Comparison of ENCODE assay signal across 9 cellular contexts in genomic region chr20:62142252-62143117, GRCh38. TPM values are rescaled to one million over a fixed set of nuclear protein-coding genes. Genes with fewer than 3 reads are reported as not detected.
DNase-seq lines count a peak whose midpoint lies in the region; ATAC-seq, FAIRE-seq and TF ChIP-seq lines count a peak whose summit lies in the region.
"Had no signal": no experiment of that assay in that cellular context is flagged by ENCODE, and none has a peak within 500 bp of the region (broad histone marks: within the 10 kb centered on the region; RNA-seq: fewer than 3 reads in every experiment).

No MANE protein-coding gene starts in this region.

- H3K27me3 Mint-ChIP-seq in naive thymus-derived CD8-positive, alpha-beta T cell = no peaks in the 10 kb centered on the region

- H4K20me1 ChIP-seq in H1 (replicated peaks in 1 of 2; ENCODE audit: control insufficient read depth in 1 of 2, insufficient read depth in 2 of 2, low read length in 2 of 2) = peaks cover 39 to 57% of the 10 kb centered on the region in 2 experiments

- peak overlapping the region; percentile 87 to 99 (median 92) for H3K4me3 ChIP-seq in Peyer's patch
- peak overlapping the region; percentile 43 to 81 (median 65) for H3K4me3 ChIP-seq in H1 (ENCODE audit: extremely low read depth in 1 of 4, insufficient read depth in 2 of 4, low read depth in 3 of 4, low read length in 4 of 4)

- peak overlapping the region; percentile 93 to 100 (median 94) for H3K27ac ChIP-seq in Peyer's patch
- peak overlapping the region; percentile 95; the same call in 1 of the 2 replicates for H3K27ac ChIP-seq in H1 (ENCODE audit: low read depth, low read length)

- no peak overlapping the region for H2AFZ ChIP-seq in H1 (ENCODE audit: low read length)

- no peak overlapping the region for H2BK20ac ChIP-seq in H1 (ENCODE audit: low read length)

- H3K4me1 ChIP-seq in Peyer's patch (peaks cover 0 to 34% (median 14%) of the 10 kb centered on the region in 4 donors), H1 (replicated peaks in 1 of 4; ENCODE audit: control insufficient read depth in 3 of 4, insufficient read depth in 4 of 4, low read length in 3 of 4) (peaks cover 0 to 12% (median 4%) of the 10 kb centered on the region in 4 experiments; a peak in 5 of 7 replicates)

- H3K14ac ChIP-seq in H1 (ENCODE audit: insufficient read length) = no peak overlapping the region

- no peak overlapping the region for H3K4ac ChIP-seq in H1 (replicated peaks; ENCODE audit: insufficient read length, low read depth, low read length)

- no peak overlapping the region for H2AK5ac ChIP-seq in H1 (ENCODE audit: low read depth, low read length)

- H3K4me3 Mint-ChIP-seq in naive thymus-derived CD8-positive, alpha-beta T cell = peak overlapping the region; percentile 81 to 93 (median 89)

- H3K9me3 ChIP-seq in Peyer's patch (no peaks in the 10 kb centered on the region), H1 (ENCODE audit: insufficient read depth in 2 of 2, low read depth in 1 of 2, low read length in 1 of 2) (no peaks in the 10 kb centered on the region)

- CTCF ChIA-PET in H1 (lab: Charles Lee; ENCODE audit: partially characterized antibody) = interaction anchor here (0.6 to 2.1 kb wide), 13 partner anchors 13 to 267 kb away, joined by 3 to 11 read pairs (median 3); partner anchors contain the start of gene ADRM1
- CTCF ChIA-PET in HEK293T (lab: Yijun Ruan, JAX) = interaction anchor here (1.2 to 1.3 kb wide), 2 partner anchors 14 to 73 kb away, joined by 4 read pairs; no protein-coding TSS in a partner anchor

- peak overlapping the region; percentile 84 to 100 (median 90) for H3K9ac ChIP-seq in H1 (replicated peaks in 1 of 4; ENCODE audit: extremely low read depth in 1 of 4, low read depth in 3 of 4, low read length in 3 of 4)

- peaks cover 9 to 34% (median 13%) of the 10 kb centered on the region in 3 donors for H3K36me3 Mint-ChIP-seq in naive thymus-derived CD8-positive, alpha-beta T cell

- TF ChIP-seq EP300 in H1 (IDR thresholded peaks at IDR 0.05; ENCODE audit: borderline replicate concordance in 1 of 2, low read depth in 2 of 2, low read length in 2 of 2) = no peak

- H3K56ac ChIP-seq in H1 (replicated peaks; ENCODE audit: insufficient read length, low read depth, low read length) = peak overlapping the region; percentile 4

- no peak for FAIRE-seq in H1 (lab: Jason Lieb, UNC)
- FAIRE-seq: endometrium had no signal

- no peaks in the 10 kb centered on the region for H3K9me3 Mint-ChIP-seq in naive thymus-derived CD8-positive, alpha-beta T cell

- DNase-seq in NCI-H146 (lab: John Stamatoyannopoulos, UW) = peak; percentile 32
- no peak for DNase-seq in NCI-H146 treated with DMSO at 0.1 percent for 48 hours (lab: John Stamatoyannopoulos, UW; ENCODE audit: unreplicated experiment)
- DNase-seq in Peyer's patch = peak; percentile 24 to 59 (median 54)
- DNase-seq in H1 (ENCODE audit: low read depth in 1 of 2, low spot score in 2 of 2) = no peak
- peak in 1 of 10 donors; percentile 27 for DNase-seq in naive thymus-derived CD8-positive, alpha-beta T cell
- DNase-seq in pons (ENCODE audit: low spot score) = no peak
- DNase-seq in HEK293T (ENCODE audit: extremely low spot score) = no peak

- ATAC-seq in HG02840 (IDR thresholded peaks at IDR 0.05; ENCODE audit: low FRiP score, unreplicated experiment) = peak; percentile 25
- peak in 1 of 2 donors; percentile 31 for ATAC-seq in naive thymus-derived CD8-positive, alpha-beta T cell

- TF ChIP-seq CTCF in Peyer's patch (IDR thresholded peaks at IDR 0.05) (no peak), H1 (IDR thresholded peaks at IDR 0.05; ENCODE audit: control extremely low read depth in 1 of 3, insufficient read depth in 1 of 3, low read depth in 1 of 3, low read length in 3 of 3) (no peak)

- H2BK15ac ChIP-seq in H1 (ENCODE audit: low read length) = no peak overlapping the region

- H2BK12ac ChIP-seq in H1 (ENCODE audit: low read depth, low read length) = no peak overlapping the region

- WGBS in H1 (ENCODE audit: extremely low coverage in 1 of 2, insufficient coverage in 1 of 2, insufficient read length in 1 of 2, insufficient replicate concordance in 2 of 2, low coverage in 1 of 2, low lambda C conversion rate in 2 of 2, missing lambda C conversion rate in 1 of 2), 2 experiments = 3% methylated on average over 53 of the region's 81 CpGs; no CpG with 5 or more reads in 1 of the 2 experiments

- no peak overlapping the region for H4K91ac ChIP-seq in H1 (replicated peaks; ENCODE audit: insufficient read length, low read length)

- no peak overlapping the region for H3K23ac ChIP-seq in H1 (ENCODE audit: insufficient read length)

- TF ChIP-seq RAD21 in H1 (IDR thresholded peaks at IDR 0.05 in 1 of 2, conservative IDR thresholded peaks at IDR 0.05 in 1 of 2; ENCODE audit: low read depth in 2 of 2, low read length in 2 of 2) = no peak

- no peak overlapping the region for H3K18ac ChIP-seq in H1 (ENCODE audit: extremely low read depth, low read length)

- peaks cover 27 to 62% (median 54%) of the 10 kb centered on the region in 4 donors for H3K4me1 Mint-ChIP-seq in naive thymus-derived CD8-positive, alpha-beta T cell

- peaks cover 26% of the 10 kb centered on the region for H3K79me1 ChIP-seq in H1 (ENCODE audit: low read depth, low read length)

- POLR2A ChIA-PET in H1 (lab: Charles Lee; ENCODE audit: partially characterized antibody) = interaction anchor here (0.6 to 5.6 kb wide), 21 partner anchors 9 to 138 kb away, joined by 3 to 62 read pairs (median 5); partner anchors contain the start of genes LSM14B and MTG2
- POLR2A ChIA-PET in naive thymus-derived CD8-positive, alpha-beta T cell (lab: Charles Lee) = interaction anchor here (0.7 to 5.4 kb wide), 10 partner anchors 9 to 244 kb away, joined by 3 to 58 read pairs (median 6); partner anchors contain the start of genes LSM14B, RPS21 and TAF4
- POLR2A ChIA-PET in HEK293T (lab: Yijun Ruan, JAX) = interaction anchor here (1.0 to 1.8 kb wide), 5 partner anchors 20 to 132 kb away, joined by 3 to 9 read pairs (median 4); partner anchors contain the start of genes LSM14B and TAF4

- H3K23me2 ChIP-seq in H1 (ENCODE audit: low read depth, low read length) = peaks cover 3% of the 10 kb centered on the region; the same call in 1 of the 2 replicates

- no peak overlapping the region for H2BK5ac ChIP-seq in H1 (ENCODE audit: low read depth, low read length)

- peaks cover 45 to 75% of the 10 kb centered on the region in 2 experiments for H3K79me2 ChIP-seq in H1 (ENCODE audit: control insufficient read depth in 1 of 2, insufficient read depth in 2 of 2, low read length in 2 of 2)

- TF ChIP-seq POLR2A in Peyer's patch (IDR thresholded peaks at IDR 0.05) (no peak), H1 (IDR thresholded peaks at IDR 0.05; ENCODE audit: control extremely low read depth in 1 of 2, low read depth in 2 of 2, low read length in 2 of 2) (no peak)

- H2BK120ac ChIP-seq in H1 (replicated peaks; ENCODE audit: low read depth, low read length) = no peak overlapping the region

- H4K5ac ChIP-seq in H1 (ENCODE audit: insufficient read length, low read depth, low read length) = no peak overlapping the region

- no peaks in the 10 kb centered on the region for H3K27me3 ChIP-seq in Peyer's patch
- H3K27me3 ChIP-seq in H1 (replicated peaks in 1 of 4; ENCODE audit: control insufficient read depth in 3 of 4, extremely low read depth in 1 of 4, insufficient read depth in 3 of 4, low read length in 3 of 4) = no peaks in the 10 kb centered on the region

- H3K4me2 ChIP-seq in H1 (ENCODE audit: insufficient read depth in 1 of 2, low read depth in 2 of 2, low read length in 2 of 2) = peak overlapping the region; percentile 68 to 71

- H3K27ac Mint-ChIP-seq in naive thymus-derived CD8-positive, alpha-beta T cell = peak overlapping the region; percentile 85 to 97 (median 94)

- H3K36me3 ChIP-seq in Peyer's patch (peaks cover 0 to 31% (median 3%) of the 10 kb centered on the region in 3 donors), H1 (ENCODE audit: control insufficient read depth in 2 of 4, insufficient read depth in 4 of 4, low read length in 3 of 4) (peaks cover 18 to 40% (median 30%) of the 10 kb centered on the region in 4 experiments)

- peak overlapping the region; percentile 97; the same call in 1 of the 2 replicates for H4K8ac ChIP-seq in H1 (ENCODE audit: extremely low read depth, insufficient read depth, low read length)

RNA-seq across cellular contexts. Expression of gene PSMA7, which starts 0.7 kb away (rescaled TPM):
- 100 to 1,000 TPM; 181 to 264 (median 228) TPM for total RNA-seq in Peyer's patch
- total RNA-seq in H1 (2021; fragmentation: NEBNext Ultra II Directional; extraction: Animal tissue kit (Norgen Biotek cat#: 25700)) = 339 and 361 TPM in 2 replicates
- 607 and 648 TPM in 2 replicates for polyA plus RNA-seq in H1 (2011; rRNA removed)
- 619 TPM for polyA plus RNA-seq in H1 (2011; cell fraction: cytosol; rRNA removed)
- 429 TPM for polyA plus RNA-seq in H1 (2011; cell fraction: nucleus; rRNA removed)
- polyA plus RNA-seq in H1 (2012, experiment 1 of 2) = 276 to 407 TPM (median 389 TPM) in 4 replicates
- polyA plus RNA-seq in H1 (2012, experiment 2 of 2) = 325 TPM
- polyA plus RNA-seq in H1 (2013, experiment 1 of 2) = 550 TPM
- polyA plus RNA-seq in H1 (2013, experiment 2 of 2) = 519 TPM
- polyA minus RNA-seq in H1 (2011; rRNA and poly(A)+ RNA removed) = 194 and 202 TPM in 2 replicates
- polyA minus RNA-seq in H1 (2011; cell fraction: cytosol; rRNA and poly(A)+ RNA removed) = 110 TPM
- 72.4 TPM for polyA minus RNA-seq in H1 (2011; cell fraction: nucleus; rRNA and poly(A)+ RNA removed)
- total RNA-seq in naive thymus-derived CD8-positive, alpha-beta T cell = 100 to 1,000 TPM; 178 to 185 TPM
- 100 to 1,000 TPM; 362 to 473 (median 419) TPM for polyA plus RNA-seq in naive thymus-derived CD8-positive, alpha-beta T cell

RNA-seq across cellular contexts. Expression of gene SS18L1, which starts 1.1 kb away (rescaled TPM):
- 10 to 100 TPM; 14.9 to 27.2 (median 24.5) TPM for total RNA-seq in Peyer's patch
- 22.4 and 28.4 TPM in 2 replicates for total RNA-seq in H1 (2021; fragmentation: NEBNext Ultra II Directional; extraction: Animal tissue kit (Norgen Biotek cat#: 25700))
- polyA plus RNA-seq in H1 (2011; rRNA removed) = 29.7 and 36.6 TPM in 2 replicates
- 30.1 TPM for polyA plus RNA-seq in H1 (2011; cell fraction: cytosol; rRNA removed)
- 83.9 TPM for polyA plus RNA-seq in H1 (2011; cell fraction: nucleus; rRNA removed)
- polyA plus RNA-seq in H1 (2012, experiment 1 of 2) = 18.9 to 24.1 TPM (median 19.8 TPM) in 4 replicates
- polyA plus RNA-seq in H1 (2012, experiment 2 of 2) = 3.0 TPM
- 12.9 TPM for polyA plus RNA-seq in H1 (2013, experiment 1 of 2)
- polyA plus RNA-seq in H1 (2013, experiment 2 of 2) = 12.2 TPM
- 16.5 and 24.4 TPM in 2 replicates for polyA minus RNA-seq in H1 (2011; rRNA and poly(A)+ RNA removed)
- polyA minus RNA-seq in H1 (2011; cell fraction: cytosol; rRNA and poly(A)+ RNA removed) = 33.8 TPM
- 29.1 TPM for polyA minus RNA-seq in H1 (2011; cell fraction: nucleus; rRNA and poly(A)+ RNA removed)
- total RNA-seq in naive thymus-derived CD8-positive, alpha-beta T cell = 10 to 100 TPM; 23.0 to 23.6 TPM
- polyA plus RNA-seq in naive thymus-derived CD8-positive, alpha-beta T cell = under 1 TPM; 0.39 to 0.58 (median 0.50) TPM

RNA-seq across cellular contexts. Expression of gene LSM14B, which starts 20.2 kb away (rescaled TPM):
- total RNA-seq in Peyer's patch = 10 to 100 TPM; 27.1 to 35.5 (median 33.3) TPM
- total RNA-seq in H1 (2021; fragmentation: NEBNext Ultra II Directional; extraction: Animal tissue kit (Norgen Biotek cat#: 25700)) = 65.6 and 70.0 TPM in 2 replicates
- 58.3 and 93.9 TPM in 2 replicates for polyA plus RNA-seq in H1 (2011; rRNA removed)
- 55.5 TPM for polyA plus RNA-seq in H1 (2011; cell fraction: cytosol; rRNA removed)
- 80.3 TPM for polyA plus RNA-seq in H1 (2011; cell fraction: nucleus; rRNA removed)
- 62.5 to 71.2 TPM (median 67.6 TPM) in 4 replicates for polyA plus RNA-seq in H1 (2012, experiment 1 of 2)
- 24.0 TPM for polyA plus RNA-seq in H1 (2012, experiment 2 of 2)
- 46.2 TPM for polyA plus RNA-seq in H1 (2013, experiment 1 of 2)
- 45.5 TPM for polyA plus RNA-seq in H1 (2013, experiment 2 of 2)
- 51.4 and 62.8 TPM in 2 replicates for polyA minus RNA-seq in H1 (2011; rRNA and poly(A)+ RNA removed)
- polyA minus RNA-seq in H1 (2011; cell fraction: cytosol; rRNA and poly(A)+ RNA removed) = 40.5 TPM
- polyA minus RNA-seq in H1 (2011; cell fraction: nucleus; rRNA and poly(A)+ RNA removed) = 38.9 TPM
- 10 to 100 TPM; 53.5 to 55.8 TPM for total RNA-seq in naive thymus-derived CD8-positive, alpha-beta T cell
- polyA plus RNA-seq in naive thymus-derived CD8-positive, alpha-beta T cell = 1 to 10 TPM; 1.5 to 2.4 (median 2.4) TPM

RNA-seq across cellular contexts. Expression of gene MTG2, which starts 40.3 kb away (rescaled TPM):
- 10 to 100 TPM; 23.1 to 62.2 (median 31.6) TPM for total RNA-seq in Peyer's patch
- 22.8 and 24.1 TPM in 2 replicates for total RNA-seq in H1 (2021; fragmentation: NEBNext Ultra II Directional; extraction: Animal tissue kit (Norgen Biotek cat#: 25700))
- 14.4 and 24.7 TPM in 2 replicates for polyA plus RNA-seq in H1 (2011; rRNA removed)
- 18.4 TPM for polyA plus RNA-seq in H1 (2011; cell fraction: cytosol; rRNA removed)
- polyA plus RNA-seq in H1 (2011; cell fraction: nucleus; rRNA removed) = 19.7 TPM
- 17.7 to 22.3 TPM (median 18.6 TPM) in 4 replicates for polyA plus RNA-seq in H1 (2012, experiment 1 of 2)
- 18.3 TPM for polyA plus RNA-seq in H1 (2012, experiment 2 of 2)
- polyA plus RNA-seq in H1 (2013, experiment 1 of 2) = 23.6 TPM
- polyA plus RNA-seq in H1 (2013, experiment 2 of 2) = 23.9 TPM
- 7.7 and 10.8 TPM in 2 replicates for polyA minus RNA-seq in H1 (2011; rRNA and poly(A)+ RNA removed)
- polyA minus RNA-seq in H1 (2011; cell fraction: cytosol; rRNA and poly(A)+ RNA removed) = 8.8 TPM
- polyA minus RNA-seq in H1 (2011; cell fraction: nucleus; rRNA and poly(A)+ RNA removed) = 12.1 TPM
- total RNA-seq in naive thymus-derived CD8-positive, alpha-beta T cell = 10 to 100 TPM; 44.2 to 45.1 TPM
- 10 to 100 TPM; 21.8 to 28.5 (median 21.9) TPM for polyA plus RNA-seq in naive thymus-derived CD8-positive, alpha-beta T cell

Comparison
In these comparisons a context has a peak if more than half of its experiments do, and no peak if none do; other contexts are left out.
1. DNase-seq: peak in NCI-H146 (single experiment) and Peyer's patch (3 of 3); none in NCI-H146 treated with DMSO at 0.1 percent for 48 hours (single experiment), H1 (0 of 2), pons (single experiment) and HEK293T (single experiment).